10 cellular contexts compared by ENCODE assay signal in the genomic region with DNA sequence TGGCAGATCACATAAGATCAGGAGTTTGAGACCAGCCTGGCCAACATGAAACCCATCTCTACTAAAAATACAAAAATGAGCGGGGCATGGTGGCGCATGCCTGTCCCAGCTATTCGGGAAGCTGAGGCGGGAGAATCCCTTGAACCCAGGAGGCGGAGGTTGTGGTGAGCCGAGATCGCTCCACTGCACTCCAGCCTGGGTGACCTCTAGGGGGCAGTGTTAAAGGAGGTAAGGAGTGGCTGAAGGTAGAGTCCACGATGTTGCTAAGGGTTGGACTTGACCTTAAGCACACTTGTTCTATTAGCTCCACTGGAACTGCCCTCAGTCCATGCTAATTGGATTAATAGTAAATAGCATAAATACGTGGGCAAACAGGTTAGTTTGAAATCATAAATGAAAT.
DNase-seq lines count a peak whose midpoint lies in the region; ATAC-seq and TF ChIP-seq lines count a peak whose summit lies in the region.
"Had no signal": no experiment of that assay in that cellular context is flagged by ENCODE, and none has a peak within 500 bp of the region (broad histone marks: within the 10 kb centered on the region; RNA-seq: fewer than 3 reads in every experiment).

No MANE protein-coding gene starts in this region.

- H3K4me2 ChIP-seq in HCT116 (ENCODE audit: low read length), result no peak overlapping the region

- no TSS peak for BruUV-seq in HCT116 (replicated peaks; lab: Mats Ljungman, UMichigan)

- RAD21 ChIA-PET in HCT116 (lab: Charles Lee; ENCODE audit: low non-redundant PET in 1 of 2, low total read pairs in 2 of 2, uncharacterized antibody in 2 of 2, unreplicated experiment in 2 of 2), result no interaction called here

- no peak for TF ChIP-seq POLR2A in HCT116 (IDR thresholded peaks at IDR 0.05; ENCODE audit: borderline replicate concordance, extremely low read depth, insufficient read depth, insufficient read length)

- CTCF ChIA-PET in HCT116 (lab: Charles Lee), result interaction anchor here (0.6 kb wide), 1 partner anchor 240 kb away, joined by 3 read pairs; a partner anchor contains a TSS

- POLR2A ChIA-PET in HCT116 (lab: Charles Lee), result no interaction called here

- DNase-seq in activated CD8-positive, alpha-beta memory T cell treated with anti-CD3 and anti-CD28 coated beads, Interleukin-2, amount 50 U/mL, for 4 hours, result peak; percentile 16
- DNase-seq in activated CD8-positive, alpha-beta memory T cell treated with anti-CD3 and anti-CD28 coated beads for 24 hours, result no peak
- peak; percentile 22 for DNase-seq in HCT116 (ENCODE audit: low read depth, low spot score)
- DNase-seq in osteocyte (ENCODE audit: extremely low spot score, unreplicated experiment), result no peak
- DNase-seq in ecto neural progenitor cell (ENCODE audit: low spot score), result no peak

- no peak overlapping the region for H2AFZ ChIP-seq in HCT116 (ENCODE audit: low read depth, low read length, poor library complexity, severe bottlenecking)

- H3K36me3 ChIP-seq in HCT116 (ENCODE audit: control insufficient read depth in 1 of 2, insufficient read depth in 2 of 2, low read length in 2 of 2), result no peaks in the 10 kb centered on the region
- H3K36me3 ChIP-seq: thoracic aorta had no signal

- no peaks in the 10 kb centered on the region for H4K20me1 ChIP-seq in HCT116 (ENCODE audit: insufficient read depth)

- H3K9me3 Mint-ChIP-seq in activated T-helper 17 cell treated with anti-CD3 and anti-CD28 coated beads, Interleukin-2, amount 50 U/mL, for 72 hours, result no peaks in the 10 kb centered on the region
- no peaks in the 10 kb centered on the region for H3K9me3 Mint-ChIP-seq in osteocyte (ENCODE audit: unreplicated experiment)

- no peak overlapping the region for H3K4me3 ChIP-seq in HCT116 (replicated peaks in 1 of 2; ENCODE audit: low read depth in 1 of 2, low read length in 2 of 2)
- H3K4me3 ChIP-seq: thoracic aorta had no signal

- no peaks in the 10 kb centered on the region for H3K36me3 Mint-ChIP-seq in activated T-helper 17 cell treated with anti-CD3 and anti-CD28 coated beads, Interleukin-2, amount 50 U/mL, for 72 hours (ENCODE audit: low read depth)
- no peaks in the 10 kb centered on the region for H3K36me3 Mint-ChIP-seq in osteocyte (ENCODE audit: unreplicated experiment)

- ATAC-seq in HCT116 (peak; percentile 91), GM21447 (IDR thresholded peaks at IDR 0.05; ENCODE audit: unreplicated experiment) (no peak), GM21367 (IDR thresholded peaks at IDR 0.05; ENCODE audit: unreplicated experiment) (no peak)
- peak; percentile 57 for ATAC-seq in activated T-helper 17 cell treated with anti-CD3 and anti-CD28 coated beads, Interleukin-2, amount 50 U/mL, for 72 hours (replicated peaks)

- no peak overlapping the region for H3K27ac ChIP-seq in HCT116 (ENCODE audit: low read depth, low read length)
- H3K27ac ChIP-seq: thoracic aorta had no signal

- no peaks in the 10 kb centered on the region for H3K4me1 Mint-ChIP-seq in activated T-helper 17 cell treated with anti-CD3 and anti-CD28 coated beads, Interleukin-2, amount 50 U/mL, for 72 hours
- no peaks in the 10 kb centered on the region for H3K4me1 Mint-ChIP-seq in osteocyte (ENCODE audit: unreplicated experiment)

- H3K27me3 ChIP-seq in HCT116 (ENCODE audit: insufficient read depth, low read length), result peaks cover 9% of the 10 kb centered on the region

- no peaks in the 10 kb centered on the region for H3K9me3 ChIP-seq in HCT116 (ENCODE audit: control insufficient read depth in 1 of 2, insufficient read depth in 1 of 2, low read depth in 1 of 2, low read length in 2 of 2)
- H3K9me3 ChIP-seq: thoracic aorta had no signal

- peaks cover 23% of the 10 kb centered on the region for H3K27me3 Mint-ChIP-seq in activated T-helper 17 cell treated with anti-CD3 and anti-CD28 coated beads, Interleukin-2, amount 50 U/mL, for 72 hours
- H3K27me3 Mint-ChIP-seq in osteocyte (ENCODE audit: unreplicated experiment), result no peaks in the 10 kb centered on the region

- intact Hi-C loops in HCT116 (cut with micrococcal nuclease), result no loop called here

- no peaks in the 10 kb centered on the region for H3K4me1 ChIP-seq in HCT116 (ENCODE audit: control insufficient read depth in 1 of 2, insufficient read depth in 2 of 2, low read length in 2 of 2)

- peak; percentile 35 to 76 (median 73); a peak in 5 of 6 replicates for TF ChIP-seq CTCF in HCT116 (IDR thresholded peaks at IDR 0.05 in 2 of 3, conservative IDR thresholded peaks at IDR 0.05 in 1 of 3; ENCODE audit: borderline replicate concordance in 1 of 3, insufficient read depth in 1 of 3, low read depth in 2 of 3, low read length in 2 of 3)
- TF ChIP-seq CTCF in osteocyte (IDR thresholded peaks at IDR 0.05), result peak; percentile 23

- no peak overlapping the region for H3K27ac Mint-ChIP-seq in activated T-helper 17 cell treated with anti-CD3 and anti-CD28 coated beads, Interleukin-2, amount 50 U/mL, for 72 hours
- H3K27ac Mint-ChIP-seq in osteocyte (ENCODE audit: unreplicated experiment), result no peak overlapping the region
- H3K27ac Mint-ChIP-seq: dendritic cell treated with granulocyte-macrophage colony-stimulating factor and Interleukin-4, amounts not matched to agents 40 ng/mL and 50 ng/mL, for 4 days had no signal

- peak; percentile 28; the same call in 1 of the 2 replicates for TF ChIP-seq RAD21 in HCT116 (IDR thresholded peaks at IDR 0.05; ENCODE audit: low read depth)

- H3K9me2 ChIP-seq in HCT116 (ENCODE audit: insufficient read depth), result no peaks in the 10 kb centered on the region

- no peak overlapping the region for H3K4me3 Mint-ChIP-seq in activated T-helper 17 cell treated with anti-CD3 and anti-CD28 coated beads, Interleukin-2, amount 50 U/mL, for 72 hours
- H3K4me3 Mint-ChIP-seq in osteocyte (ENCODE audit: unreplicated experiment), result no peak overlapping the region
- H3K4me3 Mint-ChIP-seq: dendritic cell treated with granulocyte-macrophage colony-stimulating factor and Interleukin-4, amounts not matched to agents 40 ng/mL and 50 ng/mL, for 4 days had no signal

- no peak overlapping the region for H3K9ac ChIP-seq in HCT116 (ENCODE audit: low read length)

- no peaks in the 10 kb centered on the region for H3K79me2 ChIP-seq in HCT116 (ENCODE audit: insufficient read depth, low read length)

TF ChIP-seq in HCT116, 20 proteins besides CTCF, POLR2A, EP300 and RAD21 (continues in another document):
- TF ChIP-seq, protein P1, sequence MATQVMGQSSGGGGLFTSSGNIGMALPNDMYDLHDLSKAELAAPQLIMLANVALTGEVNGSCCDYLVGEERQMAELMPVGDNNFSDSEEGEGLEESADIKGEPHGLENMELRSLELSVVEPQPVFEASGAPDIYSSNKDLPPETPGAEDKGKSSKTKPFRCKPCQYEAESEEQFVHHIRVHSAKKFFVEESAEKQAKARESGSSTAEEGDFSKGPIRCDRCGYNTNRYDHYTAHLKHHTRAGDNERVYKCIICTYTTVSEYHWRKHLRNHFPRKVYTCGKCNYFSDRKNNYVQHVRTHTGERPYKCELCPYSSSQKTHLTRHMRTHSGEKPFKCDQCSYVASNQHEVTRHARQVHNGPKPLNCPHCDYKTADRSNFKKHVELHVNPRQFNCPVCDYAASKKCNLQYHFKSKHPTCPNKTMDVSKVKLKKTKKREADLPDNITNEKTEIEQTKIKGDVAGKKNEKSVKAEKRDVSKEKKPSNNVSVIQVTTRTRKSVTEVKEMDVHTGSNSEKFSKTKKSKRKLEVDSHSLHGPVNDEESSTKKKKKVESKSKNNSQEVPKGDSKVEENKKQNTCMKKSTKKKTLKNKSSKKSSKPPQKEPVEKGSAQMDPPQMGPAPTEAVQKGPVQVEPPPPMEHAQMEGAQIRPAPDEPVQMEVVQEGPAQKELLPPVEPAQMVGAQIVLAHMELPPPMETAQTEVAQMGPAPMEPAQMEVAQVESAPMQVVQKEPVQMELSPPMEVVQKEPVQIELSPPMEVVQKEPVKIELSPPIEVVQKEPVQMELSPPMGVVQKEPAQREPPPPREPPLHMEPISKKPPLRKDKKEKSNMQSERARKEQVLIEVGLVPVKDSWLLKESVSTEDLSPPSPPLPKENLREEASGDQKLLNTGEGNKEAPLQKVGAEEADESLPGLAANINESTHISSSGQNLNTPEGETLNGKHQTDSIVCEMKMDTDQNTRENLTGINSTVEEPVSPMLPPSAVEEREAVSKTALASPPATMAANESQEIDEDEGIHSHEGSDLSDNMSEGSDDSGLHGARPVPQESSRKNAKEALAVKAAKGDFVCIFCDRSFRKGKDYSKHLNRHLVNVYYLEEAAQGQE (IDR thresholded peaks at IDR 0.05; ENCODE audit: low read depth), result no peak
- TF ChIP-seq POLR2AphosphoS5 (IDR thresholded peaks at IDR 0.05; ENCODE audit: low read depth, low read length) (no peak), EZH2 (IDR thresholded peaks at IDR 0.05) (no peak), ZNF274 (IDR thresholded peaks at IDR 0.05; ENCODE audit: low read depth, low read length) (no peak), CBX3 (IDR thresholded peaks at IDR 0.05; ENCODE audit: low read depth) (no peak), EGR1 (IDR thresholded peaks at IDR 0.05; ENCODE audit: low read depth) (no peak), ELF1 (IDR thresholded peaks at IDR 0.05; ENCODE audit: borderline replicate concordance, low read depth) (no peak), SP1 (IDR thresholded peaks at IDR 0.05; ENCODE audit: low read depth) (no peak), TCF7L2 (IDR thresholded peaks at IDR 0.05; ENCODE audit: borderline replicate concordance, extremely low read depth, insufficient read depth, insufficient read length) (no peak), CEBPB (IDR thresholded peaks at IDR 0.05; ENCODE audit: low read depth) (no peak), ZFX (IDR thresholded peaks at IDR 0.05) (no peak)
- TF ChIP-seq, protein P2, sequence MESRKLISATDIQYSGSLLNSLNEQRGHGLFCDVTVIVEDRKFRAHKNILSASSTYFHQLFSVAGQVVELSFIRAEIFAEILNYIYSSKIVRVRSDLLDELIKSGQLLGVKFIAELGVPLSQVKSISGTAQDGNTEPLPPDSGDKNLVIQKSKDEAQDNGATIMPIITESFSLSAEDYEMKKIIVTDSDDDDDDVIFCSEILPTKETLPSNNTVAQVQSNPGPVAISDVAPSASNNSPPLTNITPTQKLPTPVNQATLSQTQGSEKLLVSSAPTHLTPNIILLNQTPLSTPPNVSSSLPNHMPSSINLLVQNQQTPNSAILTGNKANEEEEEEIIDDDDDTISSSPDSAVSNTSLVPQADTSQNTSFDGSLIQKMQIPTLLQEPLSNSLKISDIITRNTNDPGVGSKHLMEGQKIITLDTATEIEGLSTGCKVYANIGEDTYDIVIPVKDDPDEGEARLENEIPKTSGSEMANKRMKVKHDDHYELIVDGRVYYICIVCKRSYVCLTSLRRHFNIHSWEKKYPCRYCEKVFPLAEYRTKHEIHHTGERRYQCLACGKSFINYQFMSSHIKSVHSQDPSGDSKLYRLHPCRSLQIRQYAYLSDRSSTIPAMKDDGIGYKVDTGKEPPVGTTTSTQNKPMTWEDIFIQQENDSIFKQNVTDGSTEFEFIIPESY (IDR thresholded peaks at IDR 0.05; ENCODE audit: extremely low read depth, insufficient replicate concordance, low read length), result no peak
- TF ChIP-seq, protein P3, sequence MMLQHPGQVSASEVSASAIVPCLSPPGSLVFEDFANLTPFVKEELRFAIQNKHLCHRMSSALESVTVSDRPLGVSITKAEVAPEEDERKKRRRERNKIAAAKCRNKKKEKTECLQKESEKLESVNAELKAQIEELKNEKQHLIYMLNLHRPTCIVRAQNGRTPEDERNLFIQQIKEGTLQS (IDR thresholded peaks at IDR 0.05), result no peak

Comparison
In these comparisons a context has a peak if more than half of its experiments do, and no peak if none do; other contexts are left out.
1. DNase-seq: peak in activated CD8-positive, alpha-beta memory T cell treated with anti-CD3 and anti-CD28 coated beads, Interleukin-2, amount 50 U/mL, for 4 hours (single experiment) and HCT116 (single experiment); none in activated CD8-positive, alpha-beta memory T cell treated with anti-CD3 and anti-CD28 coated beads for 24 hours (single experiment), osteocyte (single experiment) and ecto neural progenitor cell (single experiment).
2. ATAC-seq: peak in HCT116 (single experiment) and activated T-helper 17 cell treated with anti-CD3 and anti-CD28 coated beads, Interleukin-2, amount 50 U/mL, for 72 hours (single experiment); none in GM21447 (single experiment) and GM21367 (single experiment).